In genomic region chr6:19465760-19466159, GRCh38 we compare ENCODE assay signal across 10 cellular contexts.
DNase-seq lines count a peak whose midpoint lies in the region; ATAC-seq and TF ChIP-seq lines count a peak whose summit lies in the region.
"Had no signal": no experiment of that assay in that cellular context is flagged by ENCODE, and none has a peak within 500 bp of the region (broad histone marks: within the 10 kb centered on the region; RNA-seq: fewer than 3 reads in every experiment).

No MANE protein-coding gene starts in this region.

- no peaks in the 10 kb centered on the region for H3K9me3 Mint-ChIP-seq in activated CD8-positive, alpha-beta memory T cell treated with anti-CD3 and anti-CD28 coated beads, Interleukin-2, amount 10 ng/mL, durations not matched to agents 7 days and 5 days (ENCODE audit: low read depth)

- WGBS in body of pancreas, 2 donors = 19 to 22% methylated on average over 3 of the region's 3 CpGs

- POLR2A ChIA-PET in A673 (lab: Charles Lee; ENCODE audit: low non-redundant PET) = interaction anchor here (0.5 kb wide), 1 partner anchor 1630 kb away, joined by 4 read pairs; no protein-coding TSS in a partner anchor
- POLR2A ChIA-PET in HEK293 (lab: Yijun Ruan, JAX) = interaction anchor here (1.2 to 1.7 kb wide), 2 partner anchors 339 to 371 kb away, joined by 5 to 15 read pairs; partner anchors contain the start of gene ID4

- CTCF ChIA-PET in A673 (lab: Charles Lee) (no interaction called here), HEK293 (lab: Yijun Ruan, JAX) (no interaction called here)
- CTCF ChIA-PET in activated CD8-positive, alpha-beta memory T cell treated with anti-CD3 and anti-CD28 coated beads, Interleukin-2, amount 10 ng/mL, durations not matched to agents 7 days and 5 days (lab: Charles Lee) = no interaction called here

- no peak for TF ChIP-seq CTCF in A673 (conservative IDR thresholded peaks at IDR 0.05; ENCODE audit: low read depth, low read length)
- no peak for TF ChIP-seq CTCF in HEK293 (tag by site-specific recombination; IDR thresholded peaks at IDR 0.05)
- no peak for TF ChIP-seq CTCF in body of pancreas (IDR thresholded peaks at IDR 0.05)
- no peak for TF ChIP-seq CTCF in lower lobe of right lung (IDR thresholded peaks at IDR 0.05)

- no peak overlapping the region for H3K4me3 Mint-ChIP-seq in activated CD8-positive, alpha-beta memory T cell treated with anti-CD3 and anti-CD28 coated beads, Interleukin-2, amount 10 ng/mL, durations not matched to agents 7 days and 5 days

- in situ Hi-C loops in G401 (cut with HindIII; ENCODE audit: low sequenced_read_pairs) = no loop called here

- H3K9me3 ChIP-seq in A673 (ENCODE audit: low read depth, low read length, poor library complexity, severe bottlenecking) (no peaks in the 10 kb centered on the region), HEK293 (ENCODE audit: control insufficient read depth, insufficient read depth, low read depth, low read length) (no peaks in the 10 kb centered on the region), body of pancreas (no peaks in the 10 kb centered on the region), lower lobe of right lung (no peaks in the 10 kb centered on the region)
- H3K9me3 ChIP-seq: Caco-2 had no signal

- no TSS peak for BruUV-seq in A673 (replicated peaks; lab: Mats Ljungman, UMichigan)

- H3K4me1 Mint-ChIP-seq in activated CD8-positive, alpha-beta memory T cell treated with anti-CD3 and anti-CD28 coated beads, Interleukin-2, amount 10 ng/mL, durations not matched to agents 7 days and 5 days = no peaks in the 10 kb centered on the region

- no peak overlapping the region for H3K27ac Mint-ChIP-seq in activated CD8-positive, alpha-beta memory T cell treated with anti-CD3 and anti-CD28 coated beads, Interleukin-2, amount 10 ng/mL, durations not matched to agents 7 days and 5 days

- H3K27ac ChIP-seq in A673 (ENCODE audit: low read depth, low read length, poor library complexity, severe bottlenecking) = no peak overlapping the region
- H3K27ac ChIP-seq in HEK293 (ENCODE audit: extremely low read depth, low read depth, low read length) = peak overlapping the region; percentile 83
- H3K27ac ChIP-seq in body of pancreas = peak overlapping the region in 3 of 4 donors; percentile 13 to 41 (median 32)
- peak overlapping the region; percentile 72 for H3K27ac ChIP-seq in lower lobe of right lung
- H3K27ac ChIP-seq: parathyroid adenoma had no signal

- DNase-seq in A673 (ENCODE audit: low spot score) = peak; percentile 21
- no peak for DNase-seq in body of pancreas
- DNase-seq in lower lobe of right lung = no peak
- no peak for DNase-seq in activated effector memory CD4-positive, alpha-beta T cell treated with anti-CD3 and anti-CD28 coated beads, Interleukin-2, amount 50 U/mL, for 16 hours
- DNase-seq in G401 (ENCODE audit: low spot score) = no peak
- DNase-seq in NAMALWA (ENCODE audit: low spot score) = no peak
- no peak for DNase-seq in activated CD8-positive, alpha-beta memory T cell treated with anti-CD3 and anti-CD28 coated beads, Interleukin-2, amount 10 ng/mL, durations not matched to agents 7 days and 5 days
- DNase-seq: Caco-2 had no signal

- H3K27me3 ChIP-seq in A673 (replicated peaks; ENCODE audit: insufficient read depth, low read depth, low read length, poor library complexity) (no peaks in the 10 kb centered on the region), body of pancreas (no peaks in the 10 kb centered on the region), lower lobe of right lung (ENCODE audit: low read depth) (no peaks in the 10 kb centered on the region)

- H3K27me3 Mint-ChIP-seq in activated CD8-positive, alpha-beta memory T cell treated with anti-CD3 and anti-CD28 coated beads, Interleukin-2, amount 10 ng/mL, durations not matched to agents 7 days and 5 days = no peaks in the 10 kb centered on the region

- H3K36me3 ChIP-seq in A673 (ENCODE audit: insufficient read depth, low read length, poor library complexity, severe bottlenecking) = no peaks in the 10 kb centered on the region
- no peaks in the 10 kb centered on the region for H3K36me3 ChIP-seq in HEK293 (ENCODE audit: control insufficient read depth in 2 of 2, insufficient read depth in 1 of 2, low read length in 2 of 2)
- H3K36me3 ChIP-seq in body of pancreas (replicated peaks in 1 of 2; ENCODE audit: insufficient read depth in 1 of 2, low read depth in 2 of 2) = no peaks in the 10 kb centered on the region
- H3K36me3 ChIP-seq in lower lobe of right lung = no peaks in the 10 kb centered on the region

- ATAC-seq in body of pancreas (peak; percentile 47), lower lobe of right lung (peak; percentile 70 to 87)
- no peak for ATAC-seq in activated CD8-positive, alpha-beta memory T cell treated with anti-CD3 and anti-CD28 coated beads, Interleukin-2, amount 10 ng/mL, durations not matched to agents 7 days and 5 days

- H3K36me3 Mint-ChIP-seq in activated CD8-positive, alpha-beta memory T cell treated with anti-CD3 and anti-CD28 coated beads, Interleukin-2, amount 10 ng/mL, durations not matched to agents 7 days and 5 days = no peaks in the 10 kb centered on the region

- intact Hi-C loops in A673 (cut with micrococcal nuclease; ENCODE audit: unreplicated experiment) (no loop called here), body of pancreas (cut with DNase I) (no loop called here), lower lobe of right lung (cut with DNase I) (no loop called here)

- H3K4me1 ChIP-seq in A673 (ENCODE audit: insufficient read depth, low read length, poor library complexity, severe bottlenecking) (peaks cover 3% of the 10 kb centered on the region), HEK293 (ENCODE audit: control insufficient read depth, insufficient read depth, low read length) (peaks cover 10% of the 10 kb centered on the region), body of pancreas (peaks cover 11% of the 10 kb centered on the region), lower lobe of right lung (peaks cover 11% of the 10 kb centered on the region)
- H3K4me1 ChIP-seq: Caco-2, parathyroid adenoma had no signal

- TF ChIP-seq POLR2A in body of pancreas (IDR thresholded peaks at IDR 0.05) = no peak

- H3K4me3 ChIP-seq in A673 (ENCODE audit: low read depth, low read length, poor library complexity, severe bottlenecking) (no peak overlapping the region), HEK293 (ENCODE audit: low read depth, low read length) (no peak overlapping the region), body of pancreas (no peak overlapping the region), lower lobe of right lung (no peak overlapping the region)

TF ChIP-seq in HEK293, 187 proteins besides CTCF, POLR2A, EP300 and RAD21 (continues in another document):
- TF ChIP-seq, protein P1, sequence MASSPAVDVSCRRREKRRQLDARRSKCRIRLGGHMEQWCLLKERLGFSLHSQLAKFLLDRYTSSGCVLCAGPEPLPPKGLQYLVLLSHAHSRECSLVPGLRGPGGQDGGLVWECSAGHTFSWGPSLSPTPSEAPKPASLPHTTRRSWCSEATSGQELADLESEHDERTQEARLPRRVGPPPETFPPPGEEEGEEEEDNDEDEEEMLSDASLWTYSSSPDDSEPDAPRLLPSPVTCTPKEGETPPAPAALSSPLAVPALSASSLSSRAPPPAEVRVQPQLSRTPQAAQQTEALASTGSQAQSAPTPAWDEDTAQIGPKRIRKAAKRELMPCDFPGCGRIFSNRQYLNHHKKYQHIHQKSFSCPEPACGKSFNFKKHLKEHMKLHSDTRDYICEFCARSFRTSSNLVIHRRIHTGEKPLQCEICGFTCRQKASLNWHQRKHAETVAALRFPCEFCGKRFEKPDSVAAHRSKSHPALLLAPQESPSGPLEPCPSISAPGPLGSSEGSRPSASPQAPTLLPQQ (tag by site-specific recombination; IDR thresholded peaks at IDR 0.05) = peak; percentile 49; the same call in 1 of the 2 replicates
- TF ChIP-seq ZNF600 (tag by site-specific recombination; IDR thresholded peaks at IDR 0.05) (no peak), ZNF561 (tag by site-specific recombination; IDR thresholded peaks at IDR 0.05; ENCODE audit: borderline replicate concordance) (0 out of 2 replicates have a peak, but pooled peaks have one; percentile 57), ZNF138 (tag by site-specific recombination; IDR thresholded peaks at IDR 0.05; ENCODE audit: borderline replicate concordance) (no peak), KLF10 (tag by site-specific recombination; IDR thresholded peaks at IDR 0.05) (no peak), REPIN1 (tag by site-specific recombination; IDR thresholded peaks at IDR 0.05; ENCODE audit: low read depth) (no peak), ZFP69B (tag by site-specific recombination; IDR thresholded peaks at IDR 0.05) (peak; percentile 40; the same call in 1 of the 2 replicates), AEBP2 (tag by site-specific recombination; IDR thresholded peaks at IDR 0.05; ENCODE audit: borderline replicate concordance) (no peak), ZNF623 (tag by site-specific recombination; IDR thresholded peaks at IDR 0.05) (no peak), ZNF529 (tag by site-specific recombination; IDR thresholded peaks at IDR 0.05; ENCODE audit: insufficient replicate concordance) (no peak), FEZF1 (tag by site-specific recombination; IDR thresholded peaks at IDR 0.05) (peak; percentile 73), ZNF830 (tag by site-specific recombination; IDR thresholded peaks at IDR 0.05; ENCODE audit: low read depth) (no peak), ZEB2 (tag by site-specific recombination; IDR thresholded peaks at IDR 0.05) (peak; percentile 86), ZBTB21 (tag by site-specific recombination; IDR thresholded peaks at IDR 0.05) (0 out of 2 replicates have a peak, but pooled peaks have one; percentile 31), ZBTB17 (tag by site-specific recombination; IDR thresholded peaks at IDR 0.05) (peak; percentile 27; the same call in 1 of the 2 replicates), OSR2 (tag by site-specific recombination; IDR thresholded peaks at IDR 0.05) (peak; percentile 51; the same call in 1 of the 2 replicates), ZNF202 (tag by site-specific recombination; IDR thresholded peaks at IDR 0.05; ENCODE audit: borderline replicate concordance) (no peak), ZNF341 (tag by site-specific recombination; IDR thresholded peaks at IDR 0.05; ENCODE audit: low read depth) (no peak), ZNF677 (tag by site-specific recombination; IDR thresholded peaks at IDR 0.05) (no peak), ZBTB48 (tag by site-specific recombination; IDR thresholded peaks at IDR 0.05) (no peak)
